3 cellular contexts compared by ENCODE assay signal in genomic region chr13:100176781-100177389, GRCh38.
TF ChIP-seq lines count a peak whose summit lies in the region.

No MANE protein-coding gene starts in this region.

TF ChIP-seq in GM23338, 12 proteins besides CTCF, POLR2A, EP300 and RAD21 (continues in another document):
- TF ChIP-seq EZH2 (IDR thresholded peaks at IDR 0.05; ENCODE audit: low read depth, unreplicated experiment) (no peak), JUNB (IDR thresholded peaks at IDR 0.05; ENCODE audit: unreplicated experiment) (no peak), STAT1 (IDR thresholded peaks at IDR 0.05; ENCODE audit: unreplicated experiment) (no peak), ZNF462 (CRISPR knock-in tag; IDR thresholded peaks at IDR 0.05) (no peak)
- TF ChIP-seq, protein P1, sequence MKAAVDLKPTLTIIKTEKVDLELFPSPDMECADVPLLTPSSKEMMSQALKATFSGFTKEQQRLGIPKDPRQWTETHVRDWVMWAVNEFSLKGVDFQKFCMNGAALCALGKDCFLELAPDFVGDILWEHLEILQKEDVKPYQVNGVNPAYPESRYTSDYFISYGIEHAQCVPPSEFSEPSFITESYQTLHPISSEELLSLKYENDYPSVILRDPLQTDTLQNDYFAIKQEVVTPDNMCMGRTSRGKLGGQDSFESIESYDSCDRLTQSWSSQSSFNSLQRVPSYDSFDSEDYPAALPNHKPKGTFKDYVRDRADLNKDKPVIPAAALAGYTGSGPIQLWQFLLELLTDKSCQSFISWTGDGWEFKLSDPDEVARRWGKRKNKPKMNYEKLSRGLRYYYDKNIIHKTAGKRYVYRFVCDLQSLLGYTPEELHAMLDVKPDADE (IDR thresholded peaks at IDR 0.05): no peak

TF ChIP-seq in GM12878, 131 proteins besides CTCF, POLR2A, EP300 and RAD21 (continues in another document):
- TF ChIP-seq, protein P2, sequence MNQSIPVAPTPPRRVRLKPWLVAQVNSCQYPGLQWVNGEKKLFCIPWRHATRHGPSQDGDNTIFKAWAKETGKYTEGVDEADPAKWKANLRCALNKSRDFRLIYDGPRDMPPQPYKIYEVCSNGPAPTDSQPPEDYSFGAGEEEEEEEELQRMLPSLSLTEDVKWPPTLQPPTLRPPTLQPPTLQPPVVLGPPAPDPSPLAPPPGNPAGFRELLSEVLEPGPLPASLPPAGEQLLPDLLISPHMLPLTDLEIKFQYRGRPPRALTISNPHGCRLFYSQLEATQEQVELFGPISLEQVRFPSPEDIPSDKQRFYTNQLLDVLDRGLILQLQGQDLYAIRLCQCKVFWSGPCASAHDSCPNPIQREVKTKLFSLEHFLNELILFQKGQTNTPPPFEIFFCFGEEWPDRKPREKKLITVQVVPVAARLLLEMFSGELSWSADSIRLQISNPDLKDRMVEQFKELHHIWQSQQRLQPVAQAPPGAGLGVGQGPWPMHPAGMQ (IDR thresholded peaks at IDR 0.05; ENCODE audit: borderline replicate concordance): no peak
- TF ChIP-seq, protein P3, sequence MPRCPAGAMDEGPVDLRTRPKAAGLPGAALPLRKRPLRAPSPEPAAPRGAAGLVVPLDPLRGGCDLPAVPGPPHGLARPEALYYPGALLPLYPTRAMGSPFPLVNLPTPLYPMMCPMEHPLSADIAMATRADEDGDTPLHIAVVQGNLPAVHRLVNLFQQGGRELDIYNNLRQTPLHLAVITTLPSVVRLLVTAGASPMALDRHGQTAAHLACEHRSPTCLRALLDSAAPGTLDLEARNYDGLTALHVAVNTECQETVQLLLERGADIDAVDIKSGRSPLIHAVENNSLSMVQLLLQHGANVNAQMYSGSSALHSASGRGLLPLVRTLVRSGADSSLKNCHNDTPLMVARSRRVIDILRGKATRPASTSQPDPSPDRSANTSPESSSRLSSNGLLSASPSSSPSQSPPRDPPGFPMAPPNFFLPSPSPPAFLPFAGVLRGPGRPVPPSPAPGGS (IDR thresholded peaks at IDR 0.05; ENCODE audit: borderline replicate concordance, insufficient read depth, low read depth, low read length, poor library complexity, severe bottlenecking): no peak
- TF ChIP-seq, protein P4, sequence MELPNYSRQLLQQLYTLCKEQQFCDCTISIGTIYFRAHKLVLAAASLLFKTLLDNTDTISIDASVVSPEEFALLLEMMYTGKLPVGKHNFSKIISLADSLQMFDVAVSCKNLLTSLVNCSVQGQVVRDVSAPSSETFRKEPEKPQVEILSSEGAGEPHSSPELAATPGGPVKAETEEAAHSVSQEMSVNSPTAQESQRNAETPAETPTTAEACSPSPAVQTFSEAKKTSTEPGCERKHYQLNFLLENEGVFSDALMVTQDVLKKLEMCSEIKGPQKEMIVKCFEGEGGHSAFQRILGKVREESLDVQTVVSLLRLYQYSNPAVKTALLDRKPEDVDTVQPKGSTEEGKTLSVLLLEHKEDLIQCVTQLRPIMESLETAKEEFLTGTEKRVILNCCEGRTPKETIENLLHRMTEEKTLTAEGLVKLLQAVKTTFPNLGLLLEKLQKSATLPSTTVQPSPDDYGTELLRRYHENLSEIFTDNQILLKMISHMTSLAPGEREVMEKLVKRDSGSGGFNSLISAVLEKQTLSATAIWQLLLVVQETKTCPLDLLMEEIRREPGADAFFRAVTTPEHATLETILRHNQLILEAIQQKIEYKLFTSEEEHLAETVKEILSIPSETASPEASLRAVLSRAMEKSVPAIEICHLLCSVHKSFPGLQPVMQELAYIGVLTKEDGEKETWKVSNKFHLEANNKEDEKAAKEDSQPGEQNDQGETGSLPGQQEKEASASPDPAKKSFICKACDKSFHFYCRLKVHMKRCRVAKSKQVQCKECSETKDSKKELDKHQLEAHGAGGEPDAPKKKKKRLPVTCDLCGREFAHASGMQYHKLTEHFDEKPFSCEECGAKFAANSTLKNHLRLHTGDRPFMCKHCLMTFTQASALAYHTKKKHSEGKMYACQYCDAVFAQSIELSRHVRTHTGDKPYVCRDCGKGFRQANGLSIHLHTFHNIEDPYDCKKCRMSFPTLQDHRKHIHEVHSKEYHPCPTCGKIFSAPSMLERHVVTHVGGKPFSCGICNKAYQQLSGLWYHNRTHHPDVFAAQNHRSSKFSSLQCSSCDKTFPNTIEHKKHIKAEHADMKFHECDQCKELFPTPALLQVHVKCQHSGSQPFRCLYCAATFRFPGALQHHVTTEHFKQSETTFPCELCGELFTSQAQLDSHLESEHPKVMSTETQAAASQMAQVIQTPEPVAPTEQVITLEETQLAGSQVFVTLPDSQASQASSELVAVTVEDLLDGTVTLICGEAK (IDR thresholded peaks at IDR 0.05; ENCODE audit: borderline replicate concordance): no peak
- no peak for TF ChIP-seq HSF1 (IDR thresholded peaks at IDR 0.05; ENCODE audit: low read depth, low read length)
- no peak for TF ChIP-seq FOXM1 (IDR thresholded peaks at IDR 0.05; ENCODE audit: low read depth, low read length)
- TF ChIP-seq ZNF274 (IDR thresholded peaks at IDR 0.05; ENCODE audit: insufficient read depth, insufficient read length): no peak
- TF ChIP-seq HDAC2 (IDR thresholded peaks at IDR 0.05): no peak
- no peak for TF ChIP-seq NRF1 (conservative IDR thresholded peaks at IDR 0.05; ENCODE audit: low read depth, low read length)
- TF ChIP-seq NFIC (IDR thresholded peaks at IDR 0.05; ENCODE audit: low read depth, low read length): no peak
- TF ChIP-seq, protein P5, sequence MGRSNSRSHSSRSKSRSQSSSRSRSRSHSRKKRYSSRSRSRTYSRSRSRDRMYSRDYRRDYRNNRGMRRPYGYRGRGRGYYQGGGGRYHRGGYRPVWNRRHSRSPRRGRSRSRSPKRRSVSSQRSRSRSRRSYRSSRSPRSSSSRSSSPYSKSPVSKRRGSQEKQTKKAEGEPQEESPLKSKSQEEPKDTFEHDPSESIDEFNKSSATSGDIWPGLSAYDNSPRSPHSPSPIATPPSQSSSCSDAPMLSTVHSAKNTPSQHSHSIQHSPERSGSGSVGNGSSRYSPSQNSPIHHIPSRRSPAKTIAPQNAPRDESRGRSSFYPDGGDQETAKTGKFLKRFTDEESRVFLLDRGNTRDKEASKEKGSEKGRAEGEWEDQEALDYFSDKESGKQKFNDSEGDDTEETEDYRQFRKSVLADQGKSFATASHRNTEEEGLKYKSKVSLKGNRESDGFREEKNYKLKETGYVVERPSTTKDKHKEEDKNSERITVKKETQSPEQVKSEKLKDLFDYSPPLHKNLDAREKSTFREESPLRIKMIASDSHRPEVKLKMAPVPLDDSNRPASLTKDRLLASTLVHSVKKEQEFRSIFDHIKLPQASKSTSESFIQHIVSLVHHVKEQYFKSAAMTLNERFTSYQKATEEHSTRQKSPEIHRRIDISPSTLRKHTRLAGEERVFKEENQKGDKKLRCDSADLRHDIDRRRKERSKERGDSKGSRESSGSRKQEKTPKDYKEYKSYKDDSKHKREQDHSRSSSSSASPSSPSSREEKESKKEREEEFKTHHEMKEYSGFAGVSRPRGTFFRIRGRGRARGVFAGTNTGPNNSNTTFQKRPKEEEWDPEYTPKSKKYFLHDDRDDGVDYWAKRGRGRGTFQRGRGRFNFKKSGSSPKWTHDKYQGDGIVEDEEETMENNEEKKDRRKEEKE (IDR thresholded peaks at IDR 0.05): no peak
- TF ChIP-seq PAX5 (IDR thresholded peaks at IDR 0.05; ENCODE audit: borderline replicate concordance, low read depth, low read length): no peak

TF ChIP-seq in neural cell, 6 proteins besides CTCF, POLR2A, EP300 and RAD21:
- no peak for TF ChIP-seq MXI1 (conservative IDR thresholded peaks at IDR 0.05; ENCODE audit: poor library complexity, severe bottlenecking)
- no peak for TF ChIP-seq SMC3 (conservative IDR thresholded peaks at IDR 0.05; ENCODE audit: poor library complexity)
